In genomic region chr10:111498560-111498959, GRCh38 we compare ENCODE assay signal across 20 cellular contexts.
DNase-seq lines count a peak whose midpoint lies in the region; ATAC-seq and TF ChIP-seq lines count a peak whose summit lies in the region.
"Had no signal": no experiment of that assay in that cellular context is flagged by ENCODE, and none has a peak within 500 bp of the region (broad histone marks: within the 10 kb centered on the region; RNA-seq: fewer than 3 reads in every experiment).

No MANE protein-coding gene starts in this region.

- H3F3A ChIP-seq in GM23248 (ENCODE audit: insufficient read depth), result no peaks in the 10 kb centered on the region

- H3K4me1 ChIP-seq in GM23248 (ENCODE audit: insufficient read depth), result no peaks in the 10 kb centered on the region
- peaks cover 33% of the 10 kb centered on the region for H3K4me1 ChIP-seq in KMS-11 (ENCODE audit: low read depth, poor library complexity, severe bottlenecking)
- no peaks in the 10 kb centered on the region for H3K4me1 ChIP-seq in esophagus muscularis mucosa
- H3K4me1 ChIP-seq: BE2C; BLaER1 treated with 17β-estradiol and CSF1 and Interleukin-3, amounts not matched to agents 10 nM and 100 nM had no signal

- intact Hi-C loops in esophagus muscularis mucosa (cut with DNase I), result no loop called here

- H3K9me2 ChIP-seq in GM23248 (ENCODE audit: insufficient read depth), result no peaks in the 10 kb centered on the region; the same call in 1 of the 2 replicates

- H3K4me2 ChIP-seq in GM23248 (ENCODE audit: unreplicated experiment) (no peak overlapping the region), KMS-11 (peak overlapping the region; percentile 26)
- H3K4me2 ChIP-seq: BLaER1 treated with 17β-estradiol and CSF1 and Interleukin-3, amounts not matched to agents 10 nM and 100 nM had no signal

- H3K4me3 ChIP-seq in AG10803 (ENCODE audit: low read length), result no peak overlapping the region
- H3K4me3 ChIP-seq in GM23248, result no peak overlapping the region
- no peak overlapping the region for H3K4me3 ChIP-seq in KMS-11 (IDR thresholded peaks at IDR 0.05; ENCODE audit: insufficient read depth, low read depth, low read length)
- no peak overlapping the region for H3K4me3 ChIP-seq in esophagus muscularis mucosa
- H3K4me3 ChIP-seq: BLaER1 treated with 17β-estradiol and CSF1 and Interleukin-3, amounts not matched to agents 10 nM and 100 nM had no signal

- WGBS in GM23248 (ENCODE audit: low coverage in 1 of 2, low lambda C conversion rate in 2 of 2, missing lambda C conversion rate in 2 of 2), 2 experiments, result 0 to 7% methylated on average over 1 of the region's 1 CpG
- 57% methylated on average over 1 of the region's 1 CpG for WGBS in esophagus muscularis mucosa

- H3K27ac ChIP-seq in GM23248, result no peak overlapping the region
- H3K27ac ChIP-seq in KMS-11, result no peak overlapping the region
- H3K27ac ChIP-seq in esophagus muscularis mucosa (replicated peaks in 1 of 4), result no peak overlapping the region
- H3K27ac ChIP-seq: 22Rv1; BLaER1 treated with 17β-estradiol and CSF1 and Interleukin-3, amounts not matched to agents 10 nM and 100 nM had no signal

- DNase-seq in AG10803 (ENCODE audit: low read depth), result peak; percentile 11
- peak; percentile 41 for DNase-seq in GM23248
- DNase-seq in esophagus muscularis mucosa (ENCODE audit: extremely low spot score), result peak; percentile 12
- no peak for DNase-seq in T-helper 9 cell
- DNase-seq in nucleus accumbens (lab: John Stamatoyannopoulos, UW), result no peak
- DNase-seq: AML-193; BE2C; CD4-positive, alpha-beta T cell; CD8-positive, alpha-beta memory T cell; DMS 273 treated with DMSO at 0.1 percent for 48 hours; DMS79; EL; GDM1; H9 had no signal

- TF ChIP-seq POLR2A in esophagus muscularis mucosa (IDR thresholded peaks at IDR 0.05; ENCODE audit: low read depth), result no peak

- in situ Hi-C loops in GM23248 (cut with MboI), result no loop called here

- no peak overlapping the region for H3K9ac ChIP-seq in GM23248
- no peak overlapping the region for H3K9ac ChIP-seq in KMS-11
- H3K9ac ChIP-seq: BLaER1 treated with 17β-estradiol and CSF1 and Interleukin-3, amounts not matched to agents 10 nM and 100 nM had no signal

- H3K9me3 ChIP-seq in GM23248 (ENCODE audit: low read depth), result no peaks in the 10 kb centered on the region
- H3K9me3 ChIP-seq in esophagus muscularis mucosa, result peaks cover 0 to 6% (median 4%) of the 10 kb centered on the region in 4 donors
- H3K9me3 ChIP-seq: BE2C had no signal

- H4K20me1 ChIP-seq in GM23248 (ENCODE audit: insufficient read depth) (no peaks in the 10 kb centered on the region), KMS-11 (ENCODE audit: insufficient read depth) (no peaks in the 10 kb centered on the region)
- H4K20me1 ChIP-seq: BLaER1 treated with 17β-estradiol and CSF1 and Interleukin-3, amounts not matched to agents 10 nM and 100 nM had no signal

- no peak for TF ChIP-seq EP300 in esophagus muscularis mucosa (IDR thresholded peaks at IDR 0.05)

- H2AFZ ChIP-seq in GM23248 (no peak overlapping the region), KMS-11 (ENCODE audit: low read depth) (no peak overlapping the region)

- H3K27me3 ChIP-seq in GM23248 (replicated peaks; ENCODE audit: insufficient read depth), result no peaks in the 10 kb centered on the region
- H3K27me3 ChIP-seq in KMS-11 (ENCODE audit: insufficient read depth, low read depth), result no peaks in the 10 kb centered on the region
- H3K27me3 ChIP-seq in esophagus muscularis mucosa, result no peaks in the 10 kb centered on the region
- H3K27me3 ChIP-seq: BE2C; BLaER1 treated with 17β-estradiol and CSF1 and Interleukin-3, amounts not matched to agents 10 nM and 100 nM had no signal

- no peak for TF ChIP-seq CTCF in AG10803 (conservative IDR thresholded peaks at IDR 0.05; ENCODE audit: low read length)
- no peak for TF ChIP-seq CTCF in KMS-11 (conservative IDR thresholded peaks at IDR 0.05; ENCODE audit: low read depth, low read length)
- no peak for TF ChIP-seq CTCF in esophagus muscularis mucosa (IDR thresholded peaks at IDR 0.05)

- no peaks in the 10 kb centered on the region for H3K79me2 ChIP-seq in GM23248 (ENCODE audit: insufficient read depth)
- no peaks in the 10 kb centered on the region for H3K79me2 ChIP-seq in KMS-11 (ENCODE audit: insufficient read depth, low read depth)

- no peak for ATAC-seq in GM19351 (IDR thresholded peaks at IDR 0.05; ENCODE audit: unreplicated experiment)
- ATAC-seq in HG03457 (IDR thresholded peaks at IDR 0.05; ENCODE audit: unreplicated experiment), result no peak
- ATAC-seq: HCT116 had no signal

- H3K36me3 ChIP-seq in GM23248 (ENCODE audit: low read depth) (no peaks in the 10 kb centered on the region), KMS-11 (ENCODE audit: insufficient read depth) (no peaks in the 10 kb centered on the region), esophagus muscularis mucosa (no peaks in the 10 kb centered on the region)
- H3K36me3 ChIP-seq: BE2C; BLaER1 treated with 17β-estradiol and CSF1 and Interleukin-3, amounts not matched to agents 10 nM and 100 nM had no signal

Comparison
In these comparisons a context has a peak if more than half of its experiments do, and no peak if none do; other contexts are left out.
1. DNase-seq: peak in AG10803 (single experiment), GM23248 (single experiment) and esophagus muscularis mucosa (single experiment); none in T-helper 9 cell (single experiment) and nucleus accumbens (0 of 56).